Comparison of ENCODE assay signal across 8 cellular contexts in the genomic region with DNA sequence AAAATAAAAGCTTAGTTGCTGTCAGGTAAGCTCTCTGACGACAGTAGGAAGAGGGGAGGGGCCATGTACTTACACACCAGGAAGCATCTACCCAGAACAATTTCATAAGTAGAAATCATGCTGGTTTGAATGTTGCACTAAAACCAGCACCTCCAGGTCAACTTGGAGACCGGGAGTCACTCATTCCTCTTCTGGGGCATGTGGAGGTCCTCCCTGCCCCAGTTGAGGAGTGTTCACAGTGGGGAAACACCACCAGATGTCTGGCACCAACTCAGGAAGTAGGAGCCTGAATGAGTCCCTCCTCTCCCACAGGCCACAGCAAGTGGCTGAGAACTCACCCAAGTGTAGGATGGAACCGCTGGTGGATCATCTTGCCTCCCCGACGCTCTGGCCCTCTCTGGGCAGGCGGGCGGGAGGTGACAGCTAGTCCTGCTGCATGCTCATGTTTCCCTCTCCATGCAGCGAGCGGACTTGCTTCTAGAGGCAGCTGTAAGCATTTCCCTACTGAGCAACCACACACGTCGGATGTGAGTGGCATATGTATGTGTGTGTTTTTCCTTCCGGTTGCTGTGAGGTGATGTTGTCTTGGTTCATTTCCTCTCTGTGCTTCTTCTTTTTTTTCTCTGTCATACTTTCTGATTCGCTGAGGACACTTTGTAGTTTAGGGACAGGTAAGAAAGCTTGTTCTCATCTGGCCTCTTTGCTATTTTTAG.
DNase-seq lines count a peak whose midpoint lies in the region; ATAC-seq and TF ChIP-seq lines count a peak whose summit lies in the region.

No MANE protein-coding gene starts in this region.

- in situ Hi-C loops in G401 (cut with HindIII; ENCODE audit: low sequenced_read_pairs), result no loop called here

- ATAC-seq in GM19395 (IDR thresholded peaks at IDR 0.05; ENCODE audit: unreplicated experiment) (peak; percentile 81), HG03442 (IDR thresholded peaks at IDR 0.05; ENCODE audit: unreplicated experiment) (peak; percentile 79)

- H3K27me3 ChIP-seq in WERI-Rb-1 (ENCODE audit: insufficient read depth, low read depth, severe bottlenecking), result no peaks in the 10 kb centered on the region

- TF ChIP-seq CTCF in WERI-Rb-1 (IDR thresholded peaks at IDR 0.05; ENCODE audit: low read depth, low read length), result no peak

- peak; percentile 55 for DNase-seq in activated CD4-positive, alpha-beta T cell treated with anti-CD3 and anti-CD28 coated beads, Interleukin-2, amount 50 U/mL, for 1 hour
- DNase-seq in glomerular visceral epithelial cell (ENCODE audit: extremely low spot score), result peak; percentile 24
- peak; percentile 32 to 56 (median 52) for DNase-seq in stimulated activated CD4-positive, alpha-beta T cell treated with anti-CD3 and anti-CD28 coated beads, TNF-alpha, amount 100 ng/mL, for 4 hours (ENCODE audit: low read depth in 3 of 3)
- no peak for DNase-seq in WERI-Rb-1
- DNase-seq in NCI-H1092 treated with DMSO at 0.1 percent for 48 hours (lab: John Stamatoyannopoulos, UW), result no peak
- no peak for DNase-seq in G401 (ENCODE audit: low spot score)

- H3K27ac ChIP-seq in WERI-Rb-1, result no peak overlapping the region

- no peak overlapping the region for H3K4me3 ChIP-seq in WERI-Rb-1 (ENCODE audit: low read depth, low read length)

- H3K9me3 ChIP-seq in WERI-Rb-1 (ENCODE audit: severe bottlenecking), result peaks cover 2% of the 10 kb centered on the region

- no peaks in the 10 kb centered on the region for H3K36me3 ChIP-seq in WERI-Rb-1

Comparison
In these comparisons a context has a peak if more than half of its experiments do, and no peak if none do; other contexts are left out.
1. DNase-seq: peak in activated CD4-positive, alpha-beta T cell treated with anti-CD3 and anti-CD28 coated beads, Interleukin-2, amount 50 U/mL, for 1 hour (single experiment), glomerular visceral epithelial cell (single experiment) and stimulated activated CD4-positive, alpha-beta T cell treated with anti-CD3 and anti-CD28 coated beads, TNF-alpha, amount 100 ng/mL, for 4 hours (3 of 3); none in WERI-Rb-1 (single experiment), NCI-H1092 treated with DMSO at 0.1 percent for 48 hours (single experiment) and G401 (single experiment).